In genomic region chr11:128592454-128592853, GRCh38 we compare ENCODE assay signal across 20 cellular contexts.
"Had no signal": no experiment of that assay in that cellular context is flagged by ENCODE, and none has a peak within 500 bp of the region (broad histone marks: within the 10 kb centered on the region; RNA-seq: fewer than 3 reads in every experiment).

No MANE protein-coding gene starts in this region.

- H3K4me3 ChIP-seq: lower lobe of right lung, upper lobe of left lung had no signal

- H3K27ac Mint-ChIP-seq: activated naive CD4-positive, alpha-beta T cell treated with anti-CD3 and anti-CD28 coated beads, Interleukin-2, amount 50 U/mL, for 24 hours; brain; progenitor cell of endocrine pancreas had no signal

- H3K27me3 Mint-ChIP-seq: activated naive CD4-positive, alpha-beta T cell treated with anti-CD3 and anti-CD28 coated beads, Interleukin-2, amount 50 U/mL, for 24 hours; naive B cell had no signal

- H3K9me3 ChIP-seq: lower lobe of right lung, upper lobe of left lung had no signal

- H3K27ac ChIP-seq: lower lobe of right lung, upper lobe of left lung, VCaP had no signal

- H3K27me3 ChIP-seq: upper lobe of left lung had no signal

- ATAC-seq: esophagus mucosa; lower lobe of right lung; stimulated activated naive CD8-positive, alpha-beta T cell treated with anti-CD3 and anti-CD28 coated beads, Interleukin-15, Interleukin-2, amounts not matched to agents 100 U/mL and 50 U/mL, for 24 hours had no signal

- H3K36me3 ChIP-seq: lower lobe of right lung, upper lobe of left lung had no signal

- DNase-seq: activated CD4-positive, alpha-beta T cell treated with anti-CD3 and anti-CD28 coated beads for 1 hour; activated gamma-delta T cell treated with Interleukin-2 at 50 U/mL for 16 hours; activated T-cell treated with anti-CD3 and anti-CD28 coated beads, Interleukin-2, amount 50 U/mL, for 1 hour; aorta; central memory CD4-positive, alpha-beta T cell; dermis blood vessel endothelial cell; effector CD8-positive, alpha-beta T cell; foreskin melanocyte; hippocampal formation; lower lobe of right lung; naive B cell; retina; stimulated activated CD4-positive, alpha-beta T cell treated with anti-CD3 and anti-CD28 coated beads, Interleukin-4, amount 100 ng/mL, for 24 hours; stimulated activated naive CD8-positive, alpha-beta T cell treated with anti-CD3 and anti-CD28 coated beads, Interleukin-15, Interleukin-2, amounts not matched to agents 100 U/mL and 50 U/mL, for 24 hours; upper lobe of left lung had no signal

- H3K36me3 Mint-ChIP-seq: activated naive CD4-positive, alpha-beta T cell treated with anti-CD3 and anti-CD28 coated beads, Interleukin-2, amount 50 U/mL, for 24 hours; brain; naive B cell had no signal

- H3K4me3 Mint-ChIP-seq: activated naive CD4-positive, alpha-beta T cell treated with anti-CD3 and anti-CD28 coated beads, Interleukin-2, amount 50 U/mL, for 24 hours; brain; naive B cell had no signal
